Comparison of ENCODE assay signal across 20 cellular contexts in the genomic region with DNA sequence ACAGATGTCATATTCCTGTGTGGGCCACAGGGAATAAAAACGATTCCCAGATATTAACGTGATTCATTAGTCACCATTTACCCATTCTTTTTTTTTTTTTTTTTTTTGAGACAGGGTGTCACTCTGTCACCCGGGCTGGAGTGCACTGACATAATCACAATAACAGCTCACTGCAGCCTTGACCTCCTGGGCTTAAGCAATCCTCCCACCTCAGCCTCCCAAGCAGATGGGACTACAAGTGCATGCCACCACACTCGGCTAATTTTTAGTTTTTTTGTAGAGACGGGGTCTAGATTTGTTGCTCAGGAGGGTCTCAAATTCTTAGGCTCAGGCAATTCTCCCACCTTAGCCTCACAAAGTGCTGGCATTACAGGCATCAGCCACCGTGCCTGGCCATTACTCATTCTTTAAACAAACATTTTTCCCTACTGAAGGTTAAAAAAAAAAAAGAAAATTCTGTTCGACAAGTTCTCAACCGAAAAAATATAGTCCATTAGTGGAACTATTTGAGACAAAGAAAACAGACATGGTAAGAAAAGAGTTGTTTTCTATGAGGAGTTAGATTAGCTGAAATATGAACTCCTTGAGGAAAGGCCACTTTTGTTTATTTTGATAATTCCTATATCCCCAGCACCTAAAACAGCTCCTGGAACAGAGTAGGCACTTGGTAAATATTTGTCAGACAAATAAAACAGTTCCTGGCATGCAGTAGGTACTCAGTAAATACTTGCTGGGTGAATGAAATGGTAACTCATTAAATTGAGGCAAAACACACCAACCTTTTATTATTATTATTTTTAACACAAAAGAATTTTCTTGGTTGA. TPM values are rescaled to one million over a fixed set of nuclear protein-coding genes. Genes with fewer than 3 reads are reported as not detected.
A peak's percentile ranks its signal among the peaks of the same experiment; 100 is the strongest.
DNase-seq lines count a peak whose midpoint lies in the region; ATAC-seq, FAIRE-seq and TF ChIP-seq lines count a peak whose summit lies in the region.
"Had no signal": no experiment of that assay in that cellular context is flagged by ENCODE, and none has a peak within 500 bp of the region (broad histone marks: within the 10 kb centered on the region; RNA-seq: fewer than 3 reads in every experiment).

No MANE protein-coding gene starts in this region.

- CTCF ChIA-PET in HEK293 (lab: Yijun Ruan, JAX) (interaction anchor here (0.6 to 1.1 kb wide), 2 partner anchors 29 to 32 kb away, joined by 3 read pairs; a partner anchor contains a TSS), HepG2 (lab: Yijun Ruan, JAX; ENCODE audit: low intra/inter-chr PET ratio, low total read pairs) (no interaction called here)

- no peaks in the 10 kb centered on the region for H3K9me3 ChIP-seq in HEK293 (ENCODE audit: control insufficient read depth, insufficient read depth, low read depth, low read length)
- no peaks in the 10 kb centered on the region for H3K9me3 ChIP-seq in HepG2 (ENCODE audit: low read length)
- H3K9me3 ChIP-seq: BLaER1 had no signal

- in situ Hi-C loops in astrocyte of the spinal cord (cut with HindIII; ENCODE audit: low sequenced_read_pairs): no loop called here
- in situ Hi-C loops in HepG2 (cut with HindIII; ENCODE audit: extremely low pct_ligation_motif_present, low pct_unique_long_range_greater_than_20kb): no loop called here

- TF ChIP-seq RAD21 in HepG2 (CRISPR knock-in tag; IDR thresholded peaks at IDR 0.05): no peak

- 0 out of 2 replicates have a peak, but pooled peaks cover 4% of the 10 kb centered on the region for H4K20me1 ChIP-seq in HepG2 (ENCODE audit: insufficient read depth, low read length)
- H4K20me1 ChIP-seq: BLaER1 had no signal

- no peaks in the 10 kb centered on the region for H3K79me2 ChIP-seq in HepG2 (ENCODE audit: insufficient read depth, low read length)

- H3K4me2 ChIP-seq in HepG2 (ENCODE audit: low read depth, low read length): no peak overlapping the region
- H3K4me2 ChIP-seq: BLaER1, PC-9 had no signal

- TF ChIP-seq POLR2A in HepG2 (IDR thresholded peaks at IDR 0.05; ENCODE audit: insufficient read depth in 1 of 2, low read depth in 2 of 2, low read length in 2 of 2): no peak

- no peak overlapping the region for H3K9ac ChIP-seq in HepG2 (ENCODE audit: insufficient read depth, low read depth, low read length)
- H3K9ac ChIP-seq: BLaER1 had no signal

- no peak for FAIRE-seq in HepG2 (lab: Jason Lieb, UNC)
- FAIRE-seq: GM19239, HTR-8/SVneo had no signal

- intact Hi-C loops in HepG2 (cut with micrococcal nuclease; ENCODE audit: unreplicated experiment) (no loop called here), dorsolateral prefrontal cortex (cut with DNase I) (no loop called here)

- DNase-seq in astrocyte of the spinal cord (ENCODE audit: low read depth, low spot score) (peak; percentile 5), HepG2 (ENCODE audit: low spot score) (peak; percentile 15), dorsolateral prefrontal cortex (no peak), NCI-H1694 (lab: John Stamatoyannopoulos, UW) (no peak), COLO668 (lab: John Stamatoyannopoulos, UW; ENCODE audit: unreplicated experiment) (no peak)
- DNase-seq in activated T-cell treated with anti-CD3 and anti-CD28 coated beads, Interleukin-2, amount 50 U/mL, for 1 hour: no peak
- DNase-seq: 8988T; CD8-positive, alpha-beta memory T cell; NCI-H1417 treated with DMSO at 0.1 percent for 48 hours; NCI-H2029; NCI-H2171; NCI-H82; PC-9 had no signal

- POLR2A ChIA-PET in HEK293 (lab: Yijun Ruan, JAX) (interaction anchor here (0.7 kb wide), 2 partner anchors 13 to 115 kb away, joined by 4 to 6 read pairs; no protein-coding TSS in a partner anchor), HepG2 (lab: Yijun Ruan, JAX) (no interaction called here)

- WGBS in HepG2 (ENCODE audit: low lambda C conversion rate): 75% methylated on average over 8 of the region's 8 CpGs

- H2AFZ ChIP-seq in HepG2 (ENCODE audit: low read length): no peak overlapping the region
- H2AFZ ChIP-seq: PC-9 had no signal

- H3K36me3 ChIP-seq in HEK293 (ENCODE audit: control insufficient read depth in 2 of 2, insufficient read depth in 1 of 2, low read length in 2 of 2) (peaks cover 28 to 79% of the 10 kb centered on the region in 2 experiments), HepG2 (replicated peaks in 1 of 2; ENCODE audit: control insufficient read depth in 1 of 2, insufficient read depth in 2 of 2, low read length in 2 of 2) (peaks cover 16 to 42% of the 10 kb centered on the region in 2 experiments)

- TF ChIP-seq CTCF in 22Rv1 (IDR thresholded peaks at IDR 0.05) (no peak), HEK293 (tag by site-specific recombination; IDR thresholded peaks at IDR 0.05) (no peak), astrocyte of the spinal cord (IDR thresholded peaks at IDR 0.05; ENCODE audit: low read depth, low read length) (no peak), HepG2 (CRISPR knock-in tag; IDR thresholded peaks at IDR 0.05) (no peak), dorsolateral prefrontal cortex (IDR thresholded peaks at IDR 0.05 in 54 of 56, conservative IDR thresholded peaks at IDR 0.05 in 2 of 56; ENCODE audit: low read depth in 1 of 56, partially characterized antibody in 56 of 56) (no peak)

- peak; percentile 29; the same call in 1 of the 3 replicates for ATAC-seq in HepG2
- ATAC-seq: HCT116 had no signal

- no peaks in the 10 kb centered on the region for H3K27me3 ChIP-seq in HepG2 (ENCODE audit: control insufficient read depth in 1 of 2, insufficient read depth in 2 of 2, low read length in 2 of 2)
- no peaks in the 10 kb centered on the region for H3K27me3 ChIP-seq in dorsolateral prefrontal cortex
- H3K27me3 ChIP-seq: BLaER1 had no signal

- BruUV-seq in HepG2 (replicated peaks; lab: Mats Ljungman, UMichigan): no TSS peak

- TF ChIP-seq EP300 in HepG2 (IDR thresholded peaks at IDR 0.05; ENCODE audit: low read depth in 2 of 2, low read length in 2 of 2) (no peak), HepG2 (CRISPR knock-in tag; IDR thresholded peaks at IDR 0.05; ENCODE audit: borderline replicate concordance) (no peak)

- H3K4me3 ChIP-seq in HEK293 (ENCODE audit: low read depth, low read length): no peak overlapping the region
- no peak overlapping the region for H3K4me3 ChIP-seq in astrocyte of the spinal cord (ENCODE audit: low read depth, low read length)
- no peak overlapping the region for H3K4me3 ChIP-seq in HepG2 (replicated peaks in 1 of 3; ENCODE audit: insufficient read depth in 1 of 3, low read depth in 2 of 3, low read length in 3 of 3)
- H3K4me3 ChIP-seq in dorsolateral prefrontal cortex: no peak overlapping the region
- H3K4me3 ChIP-seq: BLaER1, PC-9 had no signal

- H3K27ac ChIP-seq in 22Rv1 (0 out of 2 replicates have a peak overlapping the region, but pooled peaks have one; percentile 4), HEK293 (ENCODE audit: extremely low read depth, low read depth, low read length) (no peak overlapping the region), HepG2 (ENCODE audit: extremely low read length, insufficient read depth, low read length) (no peak overlapping the region), dorsolateral prefrontal cortex (no peak overlapping the region)
- H3K27ac ChIP-seq: BLaER1, HL-60, PC-9 had no signal

- H3K4me1 ChIP-seq in HEK293 (ENCODE audit: control insufficient read depth, insufficient read depth, low read length) (no peaks in the 10 kb centered on the region), HepG2 (ENCODE audit: insufficient read depth, low read length) (peaks cover 15% of the 10 kb centered on the region)
- H3K4me1 ChIP-seq: BLaER1 had no signal

RNA-seq across cellular contexts. Expression of a gene that starts 32.1 kb away (rescaled TPM):
- total RNA-seq in HepG2 (2016; rRNA removed; fragmentation: Illumina TruSeq; extraction: Trizol) (21.6 and 35.2 TPM in 2 replicates), dorsolateral prefrontal cortex (10 to 100 TPM in 119 of 120 experiments, 1 to 10 TPM in 1; 9.1 to 30.1 (median 17.4) TPM)
- total RNA-seq in HepG2 (2016; cell fraction: cytosol; rRNA removed; fragmentation: Illumina TruSeq; extraction: Trizol; ENCODE audit: low read depth): 3.4 and 4.1 TPM in 2 replicates
- total RNA-seq in HepG2 (2016; cell fraction: insoluble cytoplasmic fraction; rRNA removed; fragmentation: Illumina TruSeq; extraction: Trizol): 20.0 and 33.9 TPM in 2 replicates
- 8.2 and 9.2 TPM in 2 replicates for total RNA-seq in HepG2 (2016; cell fraction: membrane; rRNA removed; fragmentation: Illumina TruSeq; extraction: Trizol)
- 9.3 and 10.7 TPM in 2 replicates for total RNA-seq in HepG2 (2016; cell fraction: nucleus; rRNA removed; fragmentation: Illumina TruSeq; extraction: Trizol)
- polyA plus RNA-seq in HepG2 (2011; rRNA removed): 4.8 and 6.1 TPM in 2 replicates
- polyA plus RNA-seq in HepG2 (2011; cell fraction: cytosol; rRNA removed): 4.8 and 5.4 TPM in 2 replicates
- polyA plus RNA-seq in HepG2 (2011; cell fraction: nucleus; rRNA removed): 1.8 and 2.9 TPM in 2 replicates
- 11.2 and 11.9 TPM in 2 replicates for polyA plus RNA-seq in HepG2 (2012)
- polyA plus RNA-seq in HepG2 (2016; cell fraction: cytosol; fragmentation: Illumina TruSeq; extraction: Trizol; ENCODE audit: low read depth): 1.2 and 1.4 TPM in 2 replicates
- 24.9 and 34.1 TPM in 2 replicates for polyA plus RNA-seq in HepG2 (2016; cell fraction: insoluble cytoplasmic fraction; fragmentation: Illumina TruSeq; extraction: Trizol; ENCODE audit: low read depth)
- polyA plus RNA-seq in HepG2 (2016; cell fraction: membrane; fragmentation: Illumina TruSeq; extraction: Trizol; ENCODE audit: low read depth): 3.8 and 3.9 TPM in 2 replicates
- polyA plus RNA-seq in HepG2 (2016; cell fraction: nucleus; fragmentation: Illumina TruSeq; extraction: Trizol; ENCODE audit: insufficient read depth, low read depth): 10.9 and 12.3 TPM in 2 replicates
- polyA minus RNA-seq in HepG2 (2011; rRNA and poly(A)+ RNA removed; ENCODE audit: low replicate concordance): 7.3 and 25.2 TPM in 2 replicates
- 11.0 and 12.0 TPM in 2 replicates for polyA minus RNA-seq in HepG2 (2011; cell fraction: cytosol; rRNA and poly(A)+ RNA removed)
- polyA minus RNA-seq in HepG2 (2011; cell fraction: nucleus; rRNA and poly(A)+ RNA removed): 3.3 and 6.3 TPM in 2 replicates

RNA-seq across cellular contexts. Expression of a gene that starts 44.6 kb away (rescaled TPM):
- total RNA-seq in HepG2 (2016; rRNA removed; fragmentation: Illumina TruSeq; extraction: Trizol) (36.4 and 42.5 TPM in 2 replicates), dorsolateral prefrontal cortex (10 to 100 TPM; 46.8 to 94.9 (median 69.0) TPM)
- 65.6 and 66.4 TPM in 2 replicates for total RNA-seq in HepG2 (2016; cell fraction: cytosol; rRNA removed; fragmentation: Illumina TruSeq; extraction: Trizol; ENCODE audit: low read depth)
- 36.3 and 43.9 TPM in 2 replicates for total RNA-seq in HepG2 (2016; cell fraction: insoluble cytoplasmic fraction; rRNA removed; fragmentation: Illumina TruSeq; extraction: Trizol)
- 72.8 and 85.3 TPM in 2 replicates for total RNA-seq in HepG2 (2016; cell fraction: membrane; rRNA removed; fragmentation: Illumina TruSeq; extraction: Trizol)
- 23.9 and 31.0 TPM in 2 replicates for total RNA-seq in HepG2 (2016; cell fraction: nucleus; rRNA removed; fragmentation: Illumina TruSeq; extraction: Trizol)
- polyA plus RNA-seq in HepG2 (2011; rRNA removed): 20.3 and 21.0 TPM in 2 replicates
- 10.8 and 15.8 TPM in 2 replicates for polyA plus RNA-seq in HepG2 (2011; cell fraction: cytosol; rRNA removed)
- polyA plus RNA-seq in HepG2 (2011; cell fraction: nucleus; rRNA removed): 15.4 and 17.1 TPM in 2 replicates
- 15.7 and 18.2 TPM in 2 replicates for polyA plus RNA-seq in HepG2 (2012)
- 56.4 and 58.0 TPM in 2 replicates for polyA plus RNA-seq in HepG2 (2016; cell fraction: cytosol; fragmentation: Illumina TruSeq; extraction: Trizol; ENCODE audit: low read depth)
- polyA plus RNA-seq in HepG2 (2016; cell fraction: insoluble cytoplasmic fraction; fragmentation: Illumina TruSeq; extraction: Trizol; ENCODE audit: low read depth): 19.2 and 20.4 TPM in 2 replicates
- polyA plus RNA-seq in HepG2 (2016; cell fraction: membrane; fragmentation: Illumina TruSeq; extraction: Trizol; ENCODE audit: low read depth): 45.4 and 46.9 TPM in 2 replicates
- 23.5 and 27.5 TPM in 2 replicates for polyA plus RNA-seq in HepG2 (2016; cell fraction: nucleus; fragmentation: Illumina TruSeq; extraction: Trizol; ENCODE audit: insufficient read depth, low read depth)
- polyA minus RNA-seq in HepG2 (2011; rRNA and poly(A)+ RNA removed; ENCODE audit: low replicate concordance): 64.1 and 186 TPM in 2 replicates
- polyA minus RNA-seq in HepG2 (2011; cell fraction: cytosol; rRNA and poly(A)+ RNA removed): 41.2 and 49.7 TPM in 2 replicates
- 55.0 and 73.7 TPM in 2 replicates for polyA minus RNA-seq in HepG2 (2011; cell fraction: nucleus; rRNA and poly(A)+ RNA removed)

RNA-seq across cellular contexts. Expression of a gene that starts 52.6 kb away (rescaled TPM):
- total RNA-seq in HepG2 (2016; rRNA removed; fragmentation: Illumina TruSeq; extraction: Trizol) (7.1 and 12.1 TPM in 2 replicates), dorsolateral prefrontal cortex (10 to 100 TPM in 50 of 120 experiments, 1 to 10 TPM in 70; 6.5 to 13.7 (median 9.7) TPM)
- 0.71 and 0.79 TPM in 2 replicates for total RNA-seq in HepG2 (2016; cell fraction: cytosol; rRNA removed; fragmentation: Illumina TruSeq; extraction: Trizol; ENCODE audit: low read depth)
- total RNA-seq in HepG2 (2016; cell fraction: insoluble cytoplasmic fraction; rRNA removed; fragmentation: Illumina TruSeq; extraction: Trizol): 7.5 and 12.8 TPM in 2 replicates
- total RNA-seq in HepG2 (2016; cell fraction: membrane; rRNA removed; fragmentation: Illumina TruSeq; extraction: Trizol): 4.7 and 5.8 TPM in 2 replicates
- 8.0 and 8.5 TPM in 2 replicates for total RNA-seq in HepG2 (2016; cell fraction: nucleus; rRNA removed; fragmentation: Illumina TruSeq; extraction: Trizol)
- polyA plus RNA-seq in HepG2 (2011; rRNA removed): 3.1 and 3.7 TPM in 2 replicates
- polyA plus RNA-seq in HepG2 (2011; cell fraction: cytosol; rRNA removed): 1.4 and 2.4 TPM in 2 replicates
- polyA plus RNA-seq in HepG2 (2011; cell fraction: nucleus; rRNA removed): 1.4 and 1.7 TPM in 2 replicates
- polyA plus RNA-seq in HepG2 (2012): 4.6 and 5.1 TPM in 2 replicates
- 0.24 and 0.41 TPM in 2 replicates for polyA plus RNA-seq in HepG2 (2016; cell fraction: cytosol; fragmentation: Illumina TruSeq; extraction: Trizol; ENCODE audit: low read depth)
- polyA plus RNA-seq in HepG2 (2016; cell fraction: insoluble cytoplasmic fraction; fragmentation: Illumina TruSeq; extraction: Trizol; ENCODE audit: low read depth): 7.6 and 8.7 TPM in 2 replicates
- 1.8 and 2.0 TPM in 2 replicates for polyA plus RNA-seq in HepG2 (2016; cell fraction: membrane; fragmentation: Illumina TruSeq; extraction: Trizol; ENCODE audit: low read depth)
- polyA plus RNA-seq in HepG2 (2016; cell fraction: nucleus; fragmentation: Illumina TruSeq; extraction: Trizol; ENCODE audit: insufficient read depth, low read depth): 5.8 and 6.5 TPM in 2 replicates
- 3.1 and 9.0 TPM in 2 replicates for polyA minus RNA-seq in HepG2 (2011; rRNA and poly(A)+ RNA removed; ENCODE audit: low replicate concordance)
- 4.4 and 5.2 TPM in 2 replicates for polyA minus RNA-seq in HepG2 (2011; cell fraction: cytosol; rRNA and poly(A)+ RNA removed)
- 12.3 and 14.2 TPM in 2 replicates for polyA minus RNA-seq in HepG2 (2011; cell fraction: nucleus; rRNA and poly(A)+ RNA removed)

Comparison
In these comparisons a context has a peak if more than half of its experiments do, and no peak if none do; other contexts are left out.
1. DNase-seq: peak in astrocyte of the spinal cord (single experiment) and HepG2 (single experiment); none in activated T-cell treated with anti-CD3 and anti-CD28 coated beads, Interleukin-2, amount 50 U/mL, for 1 hour (single experiment), dorsolateral prefrontal cortex (0 of 10), NCI-H1694 (single experiment) and COLO668 (single experiment).